In genomic region chr2:98355881-98356280, GRCh38 we compare ENCODE assay signal across 18 cellular contexts. TPM values are rescaled to one million over a fixed set of nuclear protein-coding genes. Genes with fewer than 3 reads are reported as not detected.
A peak's percentile ranks its signal among the peaks of the same experiment; 100 is the strongest.
DNase-seq lines count a peak whose midpoint lies in the region; ATAC-seq and TF ChIP-seq lines count a peak whose summit lies in the region.
"Had no signal": no experiment of that assay in that cellular context is flagged by ENCODE, and none has a peak within 500 bp of the region (broad histone marks: within the 10 kb centered on the region; RNA-seq: fewer than 3 reads in every experiment).

No MANE protein-coding gene starts in this region.

- H3K27me3 ChIP-seq in left lung = peaks cover 0 to 8% of the 10 kb centered on the region in 2 donors
- H3K27me3 ChIP-seq: SJCRH30 had no signal

- H3K4me3 ChIP-seq in left lung (no peak overlapping the region), retinal pigment epithelial cell (ENCODE audit: low read length) (no peak overlapping the region), lower leg skin (ENCODE audit: low read depth, poor library complexity, severe bottlenecking) (no peak overlapping the region)
- H3K4me3 ChIP-seq: SJCRH30 had no signal

- no peak overlapping the region for H3K27ac ChIP-seq in left lung
- H3K27ac ChIP-seq: SJCRH30 had no signal

- TF ChIP-seq CTCF in left lung (IDR thresholded peaks at IDR 0.05) (no peak), retinal pigment epithelial cell (conservative IDR thresholded peaks at IDR 0.05; ENCODE audit: low read depth, low read length) (no peak), lower leg skin (IDR thresholded peaks at IDR 0.05) (no peak)

- H3K9me3 ChIP-seq in left lung = no peaks in the 10 kb centered on the region
- H3K9me3 ChIP-seq: SJCRH30 had no signal

- intact Hi-C loops in left lung (cut with DNase I) (no loop called here), lower leg skin (cut with DNase I; ENCODE audit: low total_unique reads) (no loop called here)

- ATAC-seq in left lung = peak; percentile 46
- ATAC-seq: CD8-positive, alpha-beta T cell had no signal

- WGBS in lower leg skin, 2 donors = 64 to 66% methylated on average over 3 of the region's 3 CpGs

- peak; percentile 9 for DNase-seq in NCI-H748 (lab: John Stamatoyannopoulos, UW; ENCODE audit: unreplicated experiment)
- no peak for DNase-seq in NCI-H748 treated with DMSO at 0.1 percent for 48 hours (lab: John Stamatoyannopoulos, UW)
- DNase-seq in SW480 (ENCODE audit: low spot score) = peak; percentile 10
- DNase-seq in left lung = no peak
- peak; percentile 10 for DNase-seq in retinal pigment epithelial cell (ENCODE audit: low read depth)
- no peak for DNase-seq in lower leg skin (ENCODE audit: low spot score in 2 of 2)
- DNase-seq in COLO668 (lab: John Stamatoyannopoulos, UW; ENCODE audit: unreplicated experiment) = no peak
- no peak for DNase-seq in NCI-H345 treated with DMSO at 0.1 percent for 48 hours (lab: John Stamatoyannopoulos, UW; ENCODE audit: unreplicated experiment)
- DNase-seq: 8988T; AML-193; C1 segment of cervical spinal cord; CD8-positive, alpha-beta T cell; Karpas-422; NCI-H1694; SJCRH30 had no signal

- no peak for TF ChIP-seq POLR2A in lower leg skin (IDR thresholded peaks at IDR 0.05)

- H3K36me3 ChIP-seq in left lung = no peaks in the 10 kb centered on the region
- H3K36me3 ChIP-seq: SJCRH30 had no signal

- H3K4me1 ChIP-seq in left lung = no peaks in the 10 kb centered on the region
- H3K4me1 ChIP-seq: SJCRH30 had no signal

RNA-seq across cellular contexts. Expression of gene CNGA3, which starts 9.6 kb away (rescaled TPM):
- under 1 TPM in 1 of 2 donors, not detected in 1; 0.10 TPM for total RNA-seq in left lung
- not detected for total RNA-seq in lower leg skin
- total RNA-seq: CD8-positive, alpha-beta T cell; H4; MCF 10A; NCI-H460 had no signal

Comparison
In these comparisons a context has a peak if more than half of its experiments do, and no peak if none do; other contexts are left out.
1. DNase-seq: peak in NCI-H748 (single experiment), SW480 (single experiment) and retinal pigment epithelial cell (single experiment); none in NCI-H748 treated with DMSO at 0.1 percent for 48 hours (single experiment), left lung (0 of 2), lower leg skin (0 of 2), COLO668 (single experiment) and NCI-H345 treated with DMSO at 0.1 percent for 48 hours (single experiment).